In the genomic region with DNA sequence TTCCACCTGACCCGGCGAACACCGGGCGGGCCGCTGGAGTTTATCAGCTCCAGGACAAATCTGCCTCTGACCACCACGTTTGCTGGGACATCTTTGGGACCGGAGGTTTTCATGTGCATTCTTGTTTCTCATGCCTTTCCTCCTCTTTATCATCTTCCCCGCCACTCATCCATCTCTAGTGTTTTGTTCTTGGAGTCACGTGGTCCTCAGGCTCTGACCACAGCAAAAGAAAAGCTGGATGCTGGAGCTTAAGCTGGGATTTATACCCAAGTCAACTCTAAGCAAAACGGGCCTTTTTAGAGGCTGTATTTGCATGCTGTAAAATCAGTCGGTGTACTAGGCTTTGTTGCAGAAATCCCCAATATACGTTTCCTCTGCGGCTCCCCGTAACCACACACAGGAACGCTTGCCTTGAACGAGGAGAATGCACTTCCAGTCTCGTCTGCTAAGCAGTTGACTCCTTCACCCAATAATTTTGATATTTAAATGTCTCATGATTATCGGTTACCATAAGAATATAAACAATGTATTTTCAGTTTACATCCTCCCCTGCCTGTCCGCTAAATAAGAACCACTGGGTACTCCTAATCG, we compare ENCODE assay signal across 8 cellular contexts. TPM values are rescaled to one million over a fixed set of nuclear protein-coding genes. Genes with fewer than 3 reads are reported as not detected.
DNase-seq lines count a peak whose midpoint lies in the region; ATAC-seq and TF ChIP-seq lines count a peak whose summit lies in the region.

No MANE protein-coding gene starts in this region.

- no peaks in the 10 kb centered on the region for H4K20me1 ChIP-seq in HCT116 (ENCODE audit: insufficient read depth)

- ATAC-seq in HCT116 (no peak), HG02973 (IDR thresholded peaks at IDR 0.05; ENCODE audit: unreplicated experiment) (no peak)

- no peak for TF ChIP-seq RAD21 in HCT116 (IDR thresholded peaks at IDR 0.05; ENCODE audit: low read depth)

- H3K9me3 ChIP-seq in HCT116 (ENCODE audit: control insufficient read depth in 1 of 2, insufficient read depth in 1 of 2, low read depth in 1 of 2, low read length in 2 of 2) (no peaks in the 10 kb centered on the region), iPS-15b (ENCODE audit: control insufficient read depth, insufficient read depth, low read length) (no peaks in the 10 kb centered on the region), skeletal muscle satellite cell (replicated peaks; ENCODE audit: low read length) (no peaks in the 10 kb centered on the region)

- peaks cover 2 to 18% of the 10 kb centered on the region in 2 experiments; a peak in 3 of 4 replicates for H3K4me1 ChIP-seq in HCT116 (ENCODE audit: control insufficient read depth in 1 of 2, insufficient read depth in 2 of 2, low read length in 2 of 2)
- peaks cover 3% of the 10 kb centered on the region for H3K4me1 ChIP-seq in iPS-15b (ENCODE audit: control insufficient read depth, insufficient read depth, low read length)
- H3K4me1 ChIP-seq in skeletal muscle satellite cell (ENCODE audit: control insufficient read depth, insufficient read depth, low read length), result peaks cover 36% of the 10 kb centered on the region

- no peaks in the 10 kb centered on the region for H3K9me2 ChIP-seq in HCT116 (ENCODE audit: insufficient read depth)

- POLR2A ChIA-PET in HCT116 (lab: Charles Lee), result no interaction called here

- BruUV-seq in HCT116 (replicated peaks; lab: Mats Ljungman, UMichigan), result no TSS peak

- H2AFZ ChIP-seq in HCT116 (ENCODE audit: low read depth, low read length, poor library complexity, severe bottlenecking), result no peak overlapping the region

- peak overlapping the region; percentile 87 for H3K4me2 ChIP-seq in HCT116 (ENCODE audit: low read length)
- peak overlapping the region; percentile 96 for H3K4me2 ChIP-seq in skeletal muscle satellite cell (ENCODE audit: low read length)

- DNase-seq in DMS53 (lab: John Stamatoyannopoulos, UW), result peak; percentile 84
- no peak for DNase-seq in HCT116 (ENCODE audit: low read depth, low spot score)
- peak; percentile 54 for DNase-seq in NCI-H82 (lab: John Stamatoyannopoulos, UW)
- DNase-seq in HuH-7.5 (ENCODE audit: low spot score), result no peak

- intact Hi-C loops in HCT116 (cut with micrococcal nuclease), result loop anchor here (10.0 kb wide), 1 partner anchor 134 kb away; no protein-coding TSS in a partner anchor

- RAD21 ChIA-PET in HCT116 (lab: Charles Lee; ENCODE audit: low non-redundant PET in 1 of 2, low total read pairs in 2 of 2, uncharacterized antibody in 2 of 2, unreplicated experiment in 2 of 2), result interaction anchor here in 1 of 2 experiments (0.5 kb wide), 1 partner anchor 24 kb away, joined by 3 read pairs; no protein-coding TSS in a partner anchor

- no peak for TF ChIP-seq POLR2A in HCT116 (IDR thresholded peaks at IDR 0.05; ENCODE audit: borderline replicate concordance, extremely low read depth, insufficient read depth, insufficient read length)

- TF ChIP-seq CTCF in HCT116 (IDR thresholded peaks at IDR 0.05 in 2 of 3, conservative IDR thresholded peaks at IDR 0.05 in 1 of 3; ENCODE audit: borderline replicate concordance in 1 of 3, insufficient read depth in 1 of 3, low read depth in 2 of 3, low read length in 2 of 3), result no peak

- H3K79me2 ChIP-seq in HCT116 (ENCODE audit: insufficient read depth, low read length), result peaks cover 85% of the 10 kb centered on the region

- H3K9ac ChIP-seq in HCT116 (ENCODE audit: low read length), result peak overlapping the region; percentile 87
- H3K9ac ChIP-seq in iPS-15b (ENCODE audit: low read depth, low read length), result peak overlapping the region; percentile 70
- peak overlapping the region; percentile 97 for H3K9ac ChIP-seq in skeletal muscle satellite cell (ENCODE audit: low read depth, low read length)

- CTCF ChIA-PET in HCT116 (lab: Charles Lee), result interaction anchor here (0.7 to 1.2 kb wide), 2 partner anchors 37 to 65 kb away, joined by 3 read pairs; no protein-coding TSS in a partner anchor

- H3K27ac ChIP-seq in HCT116 (ENCODE audit: low read depth, low read length) (peak overlapping the region; percentile 96), angular gyrus (ENCODE audit: low read depth, low read length) (peak overlapping the region; percentile 67)

- H3K27me3 ChIP-seq in HCT116 (ENCODE audit: insufficient read depth, low read length) (no peaks in the 10 kb centered on the region), iPS-15b (ENCODE audit: control insufficient read depth, insufficient read depth, low read length) (no peaks in the 10 kb centered on the region), skeletal muscle satellite cell (ENCODE audit: control insufficient read depth, insufficient read depth, low read length) (no peaks in the 10 kb centered on the region)

- peaks cover 35 to 54% of the 10 kb centered on the region in 2 experiments for H3K36me3 ChIP-seq in HCT116 (ENCODE audit: control insufficient read depth in 1 of 2, insufficient read depth in 2 of 2, low read length in 2 of 2)
- peaks cover 44% of the 10 kb centered on the region for H3K36me3 ChIP-seq in iPS-15b (ENCODE audit: control insufficient read depth, insufficient read depth, low read length)
- peaks cover 52% of the 10 kb centered on the region for H3K36me3 ChIP-seq in skeletal muscle satellite cell (ENCODE audit: insufficient read depth, low read length)

- H3K4me3 ChIP-seq in HCT116 (replicated peaks in 1 of 2; ENCODE audit: low read depth in 1 of 2, low read length in 2 of 2) (peak overlapping the region; percentile 78 to 93), iPS-15b (ENCODE audit: low read depth, low read length) (peak overlapping the region; percentile 91), skeletal muscle satellite cell (ENCODE audit: low read length) (peak overlapping the region; percentile 99)

TF ChIP-seq in HCT116, 20 proteins besides CTCF, POLR2A, EP300 and RAD21:
- TF ChIP-seq YY1 (IDR thresholded peaks at IDR 0.05; ENCODE audit: extremely low read depth, insufficient replicate concordance, low read depth, low read length) (no peak), ATF3 (IDR thresholded peaks at IDR 0.05) (no peak), SP1 (IDR thresholded peaks at IDR 0.05; ENCODE audit: low read depth) (no peak), CBX3 (IDR thresholded peaks at IDR 0.05; ENCODE audit: low read depth) (no peak), REST (IDR thresholded peaks at IDR 0.05; ENCODE audit: low read depth) (no peak), POLR2AphosphoS5 (IDR thresholded peaks at IDR 0.05; ENCODE audit: low read depth, low read length) (no peak), SRF (IDR thresholded peaks at IDR 0.05; ENCODE audit: low read depth) (no peak)
- TF ChIP-seq, protein P1, sequence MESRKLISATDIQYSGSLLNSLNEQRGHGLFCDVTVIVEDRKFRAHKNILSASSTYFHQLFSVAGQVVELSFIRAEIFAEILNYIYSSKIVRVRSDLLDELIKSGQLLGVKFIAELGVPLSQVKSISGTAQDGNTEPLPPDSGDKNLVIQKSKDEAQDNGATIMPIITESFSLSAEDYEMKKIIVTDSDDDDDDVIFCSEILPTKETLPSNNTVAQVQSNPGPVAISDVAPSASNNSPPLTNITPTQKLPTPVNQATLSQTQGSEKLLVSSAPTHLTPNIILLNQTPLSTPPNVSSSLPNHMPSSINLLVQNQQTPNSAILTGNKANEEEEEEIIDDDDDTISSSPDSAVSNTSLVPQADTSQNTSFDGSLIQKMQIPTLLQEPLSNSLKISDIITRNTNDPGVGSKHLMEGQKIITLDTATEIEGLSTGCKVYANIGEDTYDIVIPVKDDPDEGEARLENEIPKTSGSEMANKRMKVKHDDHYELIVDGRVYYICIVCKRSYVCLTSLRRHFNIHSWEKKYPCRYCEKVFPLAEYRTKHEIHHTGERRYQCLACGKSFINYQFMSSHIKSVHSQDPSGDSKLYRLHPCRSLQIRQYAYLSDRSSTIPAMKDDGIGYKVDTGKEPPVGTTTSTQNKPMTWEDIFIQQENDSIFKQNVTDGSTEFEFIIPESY (IDR thresholded peaks at IDR 0.05; ENCODE audit: extremely low read depth, insufficient replicate concordance, low read length), result no peak

RNA-seq across cellular contexts. Expression of gene NDUFS6, which starts 0.6 kb away (rescaled TPM):
- 43.8 TPM for total RNA-seq in HCT116 (2021; ENCODE audit: unreplicated experiment)
- 86.6 and 88.6 TPM in 2 replicates for polyA plus RNA-seq in HCT116 (2012)
- 28.8 and 35.5 TPM in 2 replicates for total RNA-seq in skeletal muscle satellite cell (2012; rRNA removed)

RNA-seq across cellular contexts. Expression of gene MRPL36, which starts 0.9 kb away (rescaled TPM):
- 71.9 TPM for total RNA-seq in HCT116 (2021; ENCODE audit: unreplicated experiment)
- 53.4 and 65.0 TPM in 2 replicates for polyA plus RNA-seq in HCT116 (2012)
- 54.8 and 71.0 TPM in 2 replicates for total RNA-seq in skeletal muscle satellite cell (2012; rRNA removed)

Comparison
In these comparisons a context has a peak if more than half of its experiments do, and no peak if none do; other contexts are left out.
1. DNase-seq: peak in DMS53 (single experiment) and NCI-H82 (single experiment); none in HCT116 (single experiment) and HuH-7.5 (single experiment).
2. Peak in every context shown above with its lines, with median percentiles within 50 percentile points of each other: H3K4me3 ChIP-seq and H3K9ac ChIP-seq.